In the genomic region with DNA sequence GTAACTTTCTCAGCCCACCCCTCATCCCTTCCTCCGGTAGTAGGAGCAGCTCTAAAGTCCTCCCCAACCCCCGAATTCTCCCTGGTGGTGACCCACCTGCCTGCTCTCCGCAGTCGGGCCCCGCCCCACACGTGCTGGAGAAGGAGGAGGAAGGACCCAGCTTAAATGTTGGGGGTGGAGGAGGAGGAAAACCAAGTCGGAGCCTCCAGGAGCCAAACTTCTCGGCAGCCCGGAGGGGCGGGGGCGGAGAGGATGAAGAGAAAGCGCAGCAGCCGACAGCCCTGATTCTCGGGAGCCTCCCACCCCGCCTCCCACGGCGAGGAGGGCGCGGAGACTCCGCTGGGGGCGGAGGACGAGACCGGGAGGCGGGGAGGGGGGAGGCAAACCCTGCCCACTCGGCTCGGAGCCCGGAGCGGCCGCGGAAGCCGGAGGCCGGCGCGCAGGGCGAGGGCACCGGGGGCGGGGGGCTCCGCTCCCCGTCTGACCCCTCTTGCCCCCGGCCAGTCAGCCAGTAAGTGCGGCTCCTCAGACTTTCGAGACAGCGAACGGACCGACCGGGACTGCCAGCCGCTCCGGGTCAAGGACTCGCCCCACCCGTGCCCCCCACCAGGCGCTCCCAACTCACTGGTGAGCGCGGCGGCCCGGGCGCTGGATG, we compare ENCODE assay signal across 9 cellular contexts. TPM values are rescaled to one million over a fixed set of nuclear protein-coding genes. Genes with fewer than 3 reads are reported as not detected.
DNase-seq lines count a peak whose midpoint lies in the region; ATAC-seq and TF ChIP-seq lines count a peak whose summit lies in the region.
"Had no signal": no experiment of that assay in that cellular context is flagged by ENCODE, and none has a peak within 500 bp of the region (broad histone marks: within the 10 kb centered on the region; RNA-seq: fewer than 3 reads in every experiment).

A gene with protein sequence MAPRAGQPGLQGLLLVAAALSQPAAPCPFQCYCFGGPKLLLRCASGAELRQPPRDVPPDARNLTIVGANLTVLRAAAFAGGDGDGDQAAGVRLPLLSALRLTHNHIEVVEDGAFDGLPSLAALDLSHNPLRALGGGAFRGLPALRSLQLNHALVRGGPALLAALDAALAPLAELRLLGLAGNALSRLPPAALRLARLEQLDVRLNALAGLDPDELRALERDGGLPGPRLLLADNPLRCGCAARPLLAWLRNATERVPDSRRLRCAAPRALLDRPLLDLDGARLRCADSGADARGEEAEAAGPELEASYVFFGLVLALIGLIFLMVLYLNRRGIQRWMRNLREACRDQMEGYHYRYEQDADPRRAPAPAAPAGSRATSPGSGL (plus strand): TSS at position 394 of the 655 bp plus-strand sequence. CDS start 276 bp downstream, outside the sequence.

- H3K9ac ChIP-seq in ES-I3 (ENCODE audit: low read depth, low read length), result peak within 1 kb of the TSS; percentile 58
- H3K9ac ChIP-seq: KMS-11 had no signal

- H3K9me3 ChIP-seq in ES-I3 (ENCODE audit: control insufficient read depth, insufficient read depth, low read length), result no peaks in the 10 kb centered on the region
- no peaks in the 10 kb centered on the region for H3K9me3 ChIP-seq in Panc1 (ENCODE audit: control insufficient read depth, insufficient read depth, low read depth, low read length)

- H3K27me3 ChIP-seq in Panc1 (ENCODE audit: control insufficient read depth, insufficient read depth, low read length), result no peaks in the 10 kb centered on the region; the same call in 1 of the 2 replicates
- peaks cover 0 to 17% (median 0%) of the 10 kb centered on the region in 45 donors for H3K27me3 ChIP-seq in dorsolateral prefrontal cortex

- H3K27me3 Mint-ChIP-seq in natural killer cell (ENCODE audit: low read depth in 2 of 2), result peaks cover 30 to 43% of the 10 kb centered on the region in 2 donors

- H3K4me1 Mint-ChIP-seq in natural killer cell, result peaks cover 0 to 9% of the 10 kb centered on the region in 2 donors

- peak within 1 kb of the TSS; percentile 42 to 50 for H3K4me3 ChIP-seq in Panc1 (ENCODE audit: low read depth in 2 of 2, low read length in 2 of 2)
- peak within 1 kb of the TSS; percentile 30 to 72 (median 54) for H3K4me3 ChIP-seq in dorsolateral prefrontal cortex

- intact Hi-C loops in Panc1 (cut with micrococcal nuclease; ENCODE audit: unreplicated experiment) (loop anchor here (10.0 kb wide), 1 partner anchor 316 kb away; no protein-coding TSS in a partner anchor), dorsolateral prefrontal cortex (cut with DNase I) (loop anchor here (2.0 to 5.0 kb wide), 3 partner anchors 98 to 312 kb away; a partner anchor contains a TSS), natural killer cell (cut with micrococcal nuclease) (no loop called here)

- no TSS peak for BruUV-seq in Panc1 (replicated peaks; lab: Mats Ljungman, UMichigan)

- H3K36me3 ChIP-seq in ES-I3 (ENCODE audit: insufficient read depth, low read length) (no peaks in the 10 kb centered on the region), Panc1 (ENCODE audit: control insufficient read depth, insufficient read depth, low read length) (no peaks in the 10 kb centered on the region)

- H3K4me1 ChIP-seq in ES-I3 (ENCODE audit: insufficient read depth, low read length) (peaks cover 10% of the 10 kb centered on the region), Panc1 (ENCODE audit: control insufficient read depth, insufficient read depth, low read length) (no peaks in the 10 kb centered on the region)

- POLR2A ChIA-PET in Panc1 (lab: Charles Lee), result no interaction called here

- H3K4me3 Mint-ChIP-seq in natural killer cell, result peak within 1 kb of the TSS; percentile 81

- H3K27ac Mint-ChIP-seq in natural killer cell, result peak within 1 kb of the TSS in 1 of 2 donors; percentile 29

- H3K36me3 Mint-ChIP-seq in natural killer cell, result no peaks in the 10 kb centered on the region

- CTCF ChIA-PET in Panc1 (lab: Charles Lee), result interaction anchor here (0.8 to 5.7 kb wide), 4 partner anchors 35 to 310 kb away, joined by 4 to 66 read pairs (median 4); no protein-coding TSS in a partner anchor

- ATAC-seq in Panc1 (no peak), natural killer cell (no peak), GM19463 (IDR thresholded peaks at IDR 0.05; ENCODE audit: unreplicated experiment) (no peak), HG02970 (IDR thresholded peaks at IDR 0.05; ENCODE audit: low FRiP score, unreplicated experiment) (no peak), GM18909 (IDR thresholded peaks at IDR 0.05; ENCODE audit: poor library complexity, unreplicated experiment) (no peak)

- H3K27ac ChIP-seq in Panc1 (ENCODE audit: low read length), result no peak within 1 kb of the TSS
- H3K27ac ChIP-seq in dorsolateral prefrontal cortex, result peak within 1 kb of the TSS in 30 of 59 donors; percentile 20 to 78 (median 50)
- H3K27ac ChIP-seq: KMS-11 had no signal

- H3K9me3 Mint-ChIP-seq in natural killer cell, result no peaks in the 10 kb centered on the region

- in situ Hi-C loops in Panc1 (cut with HindIII; ENCODE audit: low pct_unique_long_range_greater_than_20kb, low sequenced_read_pairs), result loop anchor here (25.0 kb wide), 1 partner anchor 228 kb away; no protein-coding TSS in a partner anchor

- TF ChIP-seq CTCF in Panc1 (IDR thresholded peaks at IDR 0.05) (no peak), dorsolateral prefrontal cortex (IDR thresholded peaks at IDR 0.05 in 54 of 56, conservative IDR thresholded peaks at IDR 0.05 in 2 of 56; ENCODE audit: low read depth in 1 of 56, partially characterized antibody in 56 of 56) (no peak), natural killer cell (IDR thresholded peaks at IDR 0.05) (no peak)

- DNase-seq in Panc1 (ENCODE audit: low read depth, low spot score), result no peak
- peak in 6 of 10 donors; percentile 33 to 78 (median 54) for DNase-seq in dorsolateral prefrontal cortex
- no peak for DNase-seq in natural killer cell
- no peak for DNase-seq in medulla oblongata (ENCODE audit: extremely low spot score)

RNA-seq across cellular contexts. Expression of the gene that starts here (rescaled TPM):
- 0.54 TPM for total RNA-seq in Panc1 (2021; ENCODE audit: unreplicated experiment)
- polyA plus RNA-seq in Panc1 (2012; ENCODE audit: insufficient read length), result 0.80 TPM
- 1 to 10 TPM in 115 of 120 experiments, under 1 TPM in 5; 0.54 to 5.1 (median 2.3) TPM for total RNA-seq in dorsolateral prefrontal cortex
- under 1 TPM; 0.34 to 0.75 (median 0.45) TPM for total RNA-seq in natural killer cell

Comparison
In these comparisons a context has a peak if more than half of its experiments do, and no peak if none do; other contexts are left out.
1. DNase-seq: peak in dorsolateral prefrontal cortex (6 of 10); none in Panc1 (single experiment), natural killer cell (single experiment) and medulla oblongata (single experiment).